In genomic region chr1:156420209-156421061, GRCh38 we compare ENCODE assay signal across 8 cellular contexts. TPM values are rescaled to one million over a fixed set of nuclear protein-coding genes. Genes with fewer than 3 reads are reported as not detected.
DNase-seq lines count a peak whose midpoint lies in the region; ATAC-seq and TF ChIP-seq lines count a peak whose summit lies in the region.

No MANE protein-coding gene starts in this region.

- H3K4me1 Mint-ChIP-seq in HFFc6 (ENCODE audit: low read depth) = no peaks in the 10 kb centered on the region

- H3K27me3 ChIP-seq in BE2C = peaks cover 11% of the 10 kb centered on the region
- peaks cover 96% of the 10 kb centered on the region for H3K27me3 ChIP-seq in iPS-18a (ENCODE audit: control insufficient read depth, insufficient read depth, low read length)

- peak overlapping the region; percentile 38; the same call in 1 of the 2 replicates for H3K4me3 Mint-ChIP-seq in HFFc6

- no peak for DNase-seq in BE2C
- DNase-seq in HFFc6 = no peak
- DNase-seq in activated T-cell treated with anti-CD3 and anti-CD28 coated beads for 1 hour (ENCODE audit: low read depth) = peak; percentile 15
- DNase-seq in stimulated activated naive CD4-positive, alpha-beta T cell treated with Interleukin-2 at 50 U/mL for 16 hours (lab: John Stamatoyannopoulos, UW) = peak; percentile 51
- DNase-seq in NCI-H146 treated with DMSO at 0.1 percent for 48 hours (lab: John Stamatoyannopoulos, UW; ENCODE audit: unreplicated experiment) = no peak

- TF ChIP-seq CTCF in BE2C (IDR thresholded peaks at IDR 0.05; ENCODE audit: low read depth, low read length) (no peak), HFFc6 (IDR thresholded peaks at IDR 0.05) (0 out of 2 replicates have a peak, but pooled peaks have one; percentile 0)

- H3K27ac Mint-ChIP-seq in HFFc6 = no peak overlapping the region

- H3K9me3 ChIP-seq in BE2C (no peaks in the 10 kb centered on the region), iPS-18a (ENCODE audit: control insufficient read depth, low read depth, low read length) (no peaks in the 10 kb centered on the region)

- H3K27ac ChIP-seq in iPS-18a (ENCODE audit: low read length) = no peak overlapping the region

- H3K9me3 Mint-ChIP-seq in HFFc6 = no peaks in the 10 kb centered on the region

- peak overlapping the region; percentile 5 for H3K9ac ChIP-seq in iPS-18a (ENCODE audit: low read length)

- H3K4me3 ChIP-seq in BE2C (ENCODE audit: low read depth, low read length) (peak overlapping the region; percentile 46), iPS-18a (ENCODE audit: low read length) (peak overlapping the region; percentile 77)

- ATAC-seq in GM21526 (IDR thresholded peaks at IDR 0.05; ENCODE audit: low FRiP score, unreplicated experiment) (no peak), HG02938 (IDR thresholded peaks at IDR 0.05; ENCODE audit: unreplicated experiment) (no peak)

- H3K4me1 ChIP-seq in BE2C (no peaks in the 10 kb centered on the region), iPS-18a (ENCODE audit: control insufficient read depth, low read depth, low read length) (peaks cover 21% of the 10 kb centered on the region)

- no peaks in the 10 kb centered on the region for H3K36me3 ChIP-seq in BE2C
- H3K36me3 ChIP-seq in iPS-18a (ENCODE audit: control insufficient read depth, low read depth, low read length) = no peaks in the 10 kb centered on the region

- H3K36me3 Mint-ChIP-seq in HFFc6 (ENCODE audit: low read depth) = no peaks in the 10 kb centered on the region

- peaks cover 75% of the 10 kb centered on the region for H3K27me3 Mint-ChIP-seq in HFFc6 (ENCODE audit: insufficient read depth)

RNA-seq across cellular contexts. Expression of gene RHBG, which starts 51.4 kb away (rescaled TPM):
- polyA plus RNA-seq in BE2C (2012; ENCODE audit: insufficient read depth, insufficient read length, low read depth) = not detected
- not detected for total RNA-seq in HFFc6 (2021; fragmentation: NEBNext Ultra II Directional; extraction: Animal tissue kit (Norgen Biotek cat#: 25700))

Comparison
In these comparisons a context has a peak if more than half of its experiments do, and no peak if none do; other contexts are left out.
1. DNase-seq: peak in activated T-cell treated with anti-CD3 and anti-CD28 coated beads for 1 hour (single experiment) and stimulated activated naive CD4-positive, alpha-beta T cell treated with Interleukin-2 at 50 U/mL for 16 hours (single experiment); none in BE2C (single experiment), HFFc6 (single experiment) and NCI-H146 treated with DMSO at 0.1 percent for 48 hours (single experiment).